In the genomic region with DNA sequence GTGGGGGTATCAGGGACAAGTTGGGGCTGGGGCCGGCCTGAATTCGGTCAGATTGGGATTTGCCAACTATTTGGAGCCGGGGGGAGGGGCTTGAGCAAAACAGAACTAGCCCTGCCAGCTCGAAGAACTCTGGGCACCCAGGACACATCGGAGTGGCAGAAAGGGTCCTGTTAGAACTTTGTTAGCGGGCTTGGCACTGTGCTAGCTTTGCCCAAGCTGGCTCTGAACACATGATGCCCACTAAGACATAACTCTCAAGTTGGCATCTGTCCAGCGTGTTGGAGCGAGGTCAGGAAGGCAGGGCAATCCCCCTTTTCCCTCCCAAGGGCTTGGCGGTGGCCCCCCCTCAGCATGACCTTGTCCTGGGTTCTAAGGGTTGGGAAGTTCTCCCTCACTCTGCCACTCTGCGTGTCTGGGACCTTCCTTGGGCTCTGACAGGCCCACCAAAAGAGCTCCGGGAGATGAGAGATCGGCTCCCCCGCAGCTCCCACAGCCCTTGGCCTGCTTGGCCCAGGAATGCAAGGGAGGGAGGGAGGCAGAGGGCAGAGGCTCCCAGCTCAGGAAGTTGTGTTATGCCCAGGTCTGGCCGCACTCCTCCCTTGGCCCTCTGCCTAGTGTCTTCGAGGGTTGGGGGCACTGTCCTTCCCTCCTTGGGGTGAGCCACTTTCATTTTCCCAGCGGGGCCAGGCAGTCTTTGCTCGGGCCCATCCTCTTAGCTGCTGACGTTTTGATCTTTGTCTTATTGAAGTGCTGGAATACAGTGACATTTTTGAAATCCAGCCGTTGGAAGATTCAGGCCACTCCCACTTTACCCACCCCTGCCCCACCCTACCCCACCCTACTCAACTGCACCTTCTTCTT, we compare ENCODE assay signal across 8 cellular contexts. TPM values are rescaled to one million over a fixed set of nuclear protein-coding genes. Genes with fewer than 3 reads are reported as not detected.
A peak's percentile ranks its signal among the peaks of the same experiment; 100 is the strongest.
DNase-seq lines count a peak whose midpoint lies in the region; ATAC-seq and TF ChIP-seq lines count a peak whose summit lies in the region.

No MANE protein-coding gene starts in this region.

- H3K36me3 ChIP-seq in iPS DF 6.9 (ENCODE audit: control insufficient read depth, insufficient read depth, low read length): no peaks in the 10 kb centered on the region

- H3K27ac ChIP-seq in iPS DF 6.9 (ENCODE audit: low read length): no peak overlapping the region

- WGBS in iPS DF 6.9 (ENCODE audit: insufficient coverage, insufficient read length): no CpG with 5 or more reads among the region's 19 CpGs

- no peak for TF ChIP-seq CTCF in retinal pigment epithelial cell (conservative IDR thresholded peaks at IDR 0.05; ENCODE audit: low read depth, low read length)

- H3K9me3 ChIP-seq in iPS DF 6.9 (ENCODE audit: control insufficient read depth, insufficient read depth, low read length): no peaks in the 10 kb centered on the region

- DNase-seq in Daoy (ENCODE audit: low read depth) (peak; percentile 90), M059J (ENCODE audit: low read depth) (peak; percentile 86), anterior cingulate cortex (lab: John Stamatoyannopoulos, UW) (peak in 34 of 58 donors; percentile 18 to 79 (median 58)), iPS DF 6.9 (ENCODE audit: low read depth, low spot score) (no peak), retinal pigment epithelial cell (ENCODE audit: low read depth) (no peak), 8988T (no peak), NK-92 (lab: John Stamatoyannopoulos, UW; ENCODE audit: unreplicated experiment) (no peak)

- peaks cover 5% of the 10 kb centered on the region; the same call in 1 of the 2 replicates for H3K4me1 ChIP-seq in iPS DF 6.9 (ENCODE audit: control insufficient read depth, insufficient read depth, low read length)

- H3K4me3 ChIP-seq in iPS DF 6.9 (ENCODE audit: low read length) (peak overlapping the region; percentile 67; the same call in 1 of the 2 replicates), retinal pigment epithelial cell (ENCODE audit: low read length) (peak overlapping the region; percentile 99)

- no peak for ATAC-seq in HG03280 (IDR thresholded peaks at IDR 0.05; ENCODE audit: unreplicated experiment)

- H3K27me3 ChIP-seq in iPS DF 6.9 (ENCODE audit: control insufficient read depth, insufficient read depth, low read length): no peaks in the 10 kb centered on the region

RNA-seq across cellular contexts. Expression of gene LMNA, which starts 1.2 kb away (rescaled TPM):
- total RNA-seq in Daoy (2014; rRNA removed; shearing (Covaris generic)): 708 and 737 TPM in 2 replicates
- total RNA-seq in M059J (2014; rRNA removed; shearing (Covaris generic)): 396 and 698 TPM in 2 replicates

RNA-seq across cellular contexts. Expression of gene MEX3A, which starts 33.5 kb away (rescaled TPM):
- total RNA-seq in Daoy (2014; rRNA removed; shearing (Covaris generic)): 5.3 and 12.8 TPM in 2 replicates
- 2.5 and 3.2 TPM in 2 replicates for total RNA-seq in M059J (2014; rRNA removed; shearing (Covaris generic))

RNA-seq across cellular contexts. Expression of gene SEMA4A, which starts 37.6 kb away (rescaled TPM):
- total RNA-seq in Daoy (2014; rRNA removed; shearing (Covaris generic)): 0.29 and 0.68 TPM in 2 replicates
- 0.37 and 1.3 TPM in 2 replicates for total RNA-seq in M059J (2014; rRNA removed; shearing (Covaris generic))

RNA-seq across cellular contexts. Expression of gene RAB25, which starts 54.8 kb away (rescaled TPM):
- total RNA-seq in Daoy (2014; rRNA removed; shearing (Covaris generic)): not detected in 2 replicates
- total RNA-seq in M059J (2014; rRNA removed; shearing (Covaris generic)): not detected in 2 replicates

Comparison
In these comparisons a context has a peak if more than half of its experiments do, and no peak if none do; other contexts are left out.
1. DNase-seq: peak in Daoy (single experiment), M059J (single experiment) and anterior cingulate cortex (34 of 58); none in iPS DF 6.9 (single experiment), retinal pigment epithelial cell (single experiment), 8988T (single experiment) and NK-92 (single experiment).